19 cellular contexts compared by ENCODE assay signal in the genomic region with DNA sequence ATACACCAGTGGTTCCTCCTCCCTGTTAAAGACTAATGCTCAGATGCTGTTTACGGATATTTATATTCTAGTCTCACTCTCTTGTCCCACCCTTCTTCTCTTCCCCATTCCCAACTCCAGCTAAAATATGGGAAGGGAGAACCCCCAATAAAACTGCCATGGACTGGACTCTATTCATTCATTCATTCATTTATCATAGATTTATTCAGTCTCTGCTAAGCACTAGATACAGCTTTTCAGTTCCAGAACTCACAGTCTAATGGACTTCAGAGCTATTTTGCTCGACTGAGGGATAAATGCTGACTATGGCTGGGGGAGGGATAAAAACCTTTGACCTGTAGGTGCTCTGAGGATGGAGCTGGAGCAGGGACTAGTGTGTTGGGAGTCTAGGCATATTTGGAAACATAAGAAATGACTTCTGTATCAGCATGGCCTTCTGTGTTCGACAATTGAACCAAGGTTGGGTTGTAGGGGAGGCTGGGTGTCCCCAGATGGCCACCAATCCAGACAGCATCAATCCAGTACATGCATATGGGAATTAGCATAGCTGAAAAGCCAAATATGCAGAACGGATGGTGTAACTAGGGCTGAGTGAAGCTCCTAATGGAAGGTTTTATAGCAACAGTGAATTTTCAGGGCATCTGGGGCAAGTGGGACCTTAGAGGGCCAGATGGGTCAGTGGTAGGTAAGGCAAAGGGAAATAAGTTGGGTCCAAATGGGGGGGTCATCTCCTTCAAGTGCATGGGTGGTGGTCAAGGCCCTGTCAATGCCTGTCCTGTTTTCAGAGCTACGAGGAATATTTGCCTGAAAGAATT. TPM values are rescaled to one million over a fixed set of nuclear protein-coding genes. Genes with fewer than 3 reads are reported as not detected.
"Had no signal": no experiment of that assay in that cellular context is flagged by ENCODE, and none has a peak within 500 bp of the region (broad histone marks: within the 10 kb centered on the region; RNA-seq: fewer than 3 reads in every experiment).

No MANE protein-coding gene starts in this region.

- H3K27ac Mint-ChIP-seq: naive B cell had no signal

- H3K9me3 ChIP-seq: sigmoid colon, testis had no signal

- H3K27ac ChIP-seq: sigmoid colon, testis, VCaP had no signal

- H3K27me3 ChIP-seq: sigmoid colon, testis had no signal

- H3K9me3 Mint-ChIP-seq: activated naive CD4-positive, alpha-beta T cell treated with anti-CD3 and anti-CD28 coated beads for 36 hours; activated T-helper 17 cell treated with anti-CD3 and anti-CD28 coated beads, Interleukin-2, amount 50 U/mL, for 72 hours; brain; central memory CD8-positive, alpha-beta T cell; dendritic cell treated with granulocyte-macrophage colony-stimulating factor and Interleukin-4, amounts not matched to agents 40 ng/mL and 50 ng/mL, for 4 days; naive B cell had no signal

- H3K4me1 Mint-ChIP-seq: brain had no signal

- DNase-seq: activated CD4-positive, alpha-beta T cell treated with anti-CD3 and anti-CD28 coated beads for 4 hours; activated naive CD4-positive, alpha-beta T cell treated with anti-CD3 and anti-CD28 coated beads for 36 hours; activated T-cell treated with anti-CD3 and anti-CD28 coated beads for 4 hours; amygdala; midbrain; naive B cell; stimulated activated CD4-positive, alpha-beta T cell treated with anti-CD3 and anti-CD28 coated beads, Interleukin-12 subunit alpha, Interleukin-12 subunit beta, amount 100 ng/mL, for 4 hours; testis had no signal

- H3K4me3 Mint-ChIP-seq: activated naive CD4-positive, alpha-beta T cell treated with anti-CD3 and anti-CD28 coated beads for 36 hours; activated T-helper 17 cell treated with anti-CD3 and anti-CD28 coated beads, Interleukin-2, amount 50 U/mL, for 72 hours; brain; central memory CD8-positive, alpha-beta T cell had no signal

- H3K27me3 Mint-ChIP-seq: activated T-helper 17 cell treated with anti-CD3 and anti-CD28 coated beads, Interleukin-2, amount 50 U/mL, for 72 hours; central memory CD8-positive, alpha-beta T cell; dendritic cell treated with granulocyte-macrophage colony-stimulating factor and Interleukin-4, amounts not matched to agents 40 ng/mL and 50 ng/mL, for 4 days had no signal

- ATAC-seq: activated T-helper 17 cell treated with anti-CD3 and anti-CD28 coated beads, Interleukin-2, amount 50 U/mL, for 72 hours had no signal

- H3K4me3 ChIP-seq: lung, sigmoid colon, testis had no signal

- H3K4me1 ChIP-seq: sigmoid colon, testis had no signal

RNA-seq across cellular contexts. Expression of a gene that starts 4.1 kb away (rescaled TPM):
- total RNA-seq: activated CD8-positive, alpha-beta memory T cell treated with anti-CD3 and anti-CD28 coated beads for 36 hours; activated naive CD4-positive, alpha-beta T cell treated with anti-CD3 and anti-CD28 coated beads for 36 hours; activated T-helper 17 cell treated with anti-CD3 and anti-CD28 coated beads, Interleukin-2, amount 50 U/mL, for 72 hours; epithelial cell of proximal tubule; omental fat pad; pulmonary artery endothelial cell; sigmoid colon; testis had no signal

RNA-seq across cellular contexts. Expression of a gene that starts 4.2 kb away (rescaled TPM):
- total RNA-seq: epithelial cell of proximal tubule had no signal

RNA-seq across cellular contexts. Expression of a gene that starts 18.7 kb away (rescaled TPM):
- total RNA-seq: activated CD8-positive, alpha-beta memory T cell treated with anti-CD3 and anti-CD28 coated beads for 36 hours; activated naive CD4-positive, alpha-beta T cell treated with anti-CD3 and anti-CD28 coated beads for 36 hours; activated T-helper 17 cell treated with anti-CD3 and anti-CD28 coated beads, Interleukin-2, amount 50 U/mL, for 72 hours; epithelial cell of proximal tubule; lung; omental fat pad; pulmonary artery endothelial cell; sigmoid colon had no signal
